In the genomic region with DNA sequence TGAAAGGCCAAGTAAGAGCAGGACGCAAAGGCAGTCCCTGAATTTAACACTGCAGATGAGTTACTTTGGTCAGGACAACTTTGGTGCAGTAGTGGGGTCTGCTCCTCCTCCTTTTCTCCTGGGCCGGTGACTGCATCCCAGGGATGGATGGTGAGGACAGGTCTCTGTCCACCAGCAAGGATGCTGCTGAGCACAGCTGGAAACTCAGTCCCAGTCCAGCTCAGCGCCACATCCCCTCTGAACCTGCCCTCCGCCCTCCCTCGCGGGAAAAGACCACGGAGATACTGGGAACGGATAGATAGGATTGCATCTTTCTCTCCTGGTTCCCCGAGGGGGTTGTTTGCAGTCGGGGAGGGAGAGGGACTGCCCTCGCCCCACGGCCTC, we compare ENCODE assay signal across 13 cellular contexts. TPM values are rescaled to one million over a fixed set of nuclear protein-coding genes. Genes with fewer than 3 reads are reported as not detected.
DNase-seq lines count a peak whose midpoint lies in the region; ATAC-seq, FAIRE-seq and TF ChIP-seq lines count a peak whose summit lies in the region.
"Had no signal": no experiment of that assay in that cellular context is flagged by ENCODE, and none has a peak within 500 bp of the region (broad histone marks: within the 10 kb centered on the region; RNA-seq: fewer than 3 reads in every experiment).

No MANE protein-coding gene starts in this region.

- TF ChIP-seq CTCF in HCT116 (IDR thresholded peaks at IDR 0.05 in 2 of 3, conservative IDR thresholded peaks at IDR 0.05 in 1 of 3; ENCODE audit: borderline replicate concordance in 1 of 3, insufficient read depth in 1 of 3, low read depth in 2 of 3, low read length in 2 of 3), result no peak
- TF ChIP-seq CTCF in MCF 10A (IDR thresholded peaks at IDR 0.05; ENCODE audit: unreplicated experiment), result no peak
- no peak for TF ChIP-seq CTCF in kidney (IDR thresholded peaks at IDR 0.05; ENCODE audit: borderline replicate concordance, extremely low read depth, insufficient read depth)
- TF ChIP-seq CTCF in spleen (IDR thresholded peaks at IDR 0.05 in 8 of 11, conservative IDR thresholded peaks at IDR 0.05 in 3 of 11), result no peak
- no peak for TF ChIP-seq CTCF in CD4-positive, alpha-beta T cell (IDR thresholded peaks at IDR 0.05)

- H3K9me2 ChIP-seq in HCT116 (ENCODE audit: insufficient read depth), result no peaks in the 10 kb centered on the region

- CTCF ChIA-PET in HCT116 (lab: Charles Lee) (no interaction called here), MCF 10A (lab: Yijun Ruan, JAX) (no interaction called here)
- CTCF ChIA-PET in CD4-positive, alpha-beta T cell (lab: Charles Lee), result no interaction called here

- intact Hi-C loops in HCT116 (cut with micrococcal nuclease) (no loop called here), MCF 10A (cut with micrococcal nuclease) (no loop called here), kidney (cut with DNase I) (no loop called here), spleen (cut with DNase I; ENCODE audit: low total_unique reads) (no loop called here)
- intact Hi-C loops in CD4-positive, alpha-beta T cell (cut with DNase I, micrococcal nuclease), result no loop called here

- H3K4me1 ChIP-seq in HCT116 (ENCODE audit: control insufficient read depth in 1 of 2, insufficient read depth in 2 of 2, low read length in 2 of 2), result peaks cover 17 to 20% of the 10 kb centered on the region in 2 experiments
- peaks cover 12 to 20% of the 10 kb centered on the region in 2 donors for H3K4me1 ChIP-seq in kidney (ENCODE audit: control insufficient read depth in 1 of 2, insufficient read depth in 1 of 2, low read depth in 1 of 2, low read length in 2 of 2)
- peaks cover 0 to 9% (median 3%) of the 10 kb centered on the region in 6 donors for H3K4me1 ChIP-seq in spleen
- H3K4me1 ChIP-seq: right lobe of liver had no signal

- H3K4me3 Mint-ChIP-seq in MCF 10A (ENCODE audit: unreplicated experiment), result peak overlapping the region; percentile 38
- H3K4me3 Mint-ChIP-seq in CD4-positive, alpha-beta T cell, result no peak overlapping the region
- H3K4me3 Mint-ChIP-seq: activated CD8-positive, alpha-beta T cell treated with anti-CD3 and anti-CD28 coated beads for 36 hours; activated naive CD4-positive, alpha-beta T cell treated with anti-CD3 and anti-CD28 coated beads, Interleukin-2, amount 50 U/mL, for 24 hours had no signal

- H3K36me3 ChIP-seq in HCT116 (ENCODE audit: control insufficient read depth in 1 of 2, insufficient read depth in 2 of 2, low read length in 2 of 2) (no peaks in the 10 kb centered on the region), kidney (ENCODE audit: control insufficient read depth in 1 of 2, insufficient read depth in 2 of 2, low read length in 2 of 2) (no peaks in the 10 kb centered on the region), spleen (no peaks in the 10 kb centered on the region)
- H3K36me3 ChIP-seq: right lobe of liver had no signal

- H3K27ac ChIP-seq in HCT116 (ENCODE audit: low read depth, low read length) (peak overlapping the region; percentile 52), kidney (ENCODE audit: low read depth in 2 of 2, low read length in 2 of 2) (peak overlapping the region in 1 of 2 donors; percentile 78), spleen (no peak overlapping the region)
- no peak overlapping the region for H3K27ac ChIP-seq in CD4-positive, alpha-beta T cell (ENCODE audit: low read depth, low read length)
- H3K27ac ChIP-seq: right lobe of liver had no signal

- BruUV-seq in HCT116 (replicated peaks; lab: Mats Ljungman, UMichigan), result no TSS peak
- BruUV-seq in MCF 10A (replicated peaks; lab: Mats Ljungman, UMichigan), result no TSS peak

- FAIRE-seq in kidney (lab: Jason Lieb, UNC), result no peak

- H3K4me3 ChIP-seq in HCT116 (replicated peaks in 1 of 2; ENCODE audit: low read depth in 1 of 2, low read length in 2 of 2) (peak overlapping the region; percentile 47 to 66), kidney (ENCODE audit: low read length in 2 of 2) (peak overlapping the region; percentile 11 to 57), spleen (no peak overlapping the region)
- H3K4me3 ChIP-seq: right lobe of liver had no signal

- H3K27ac Mint-ChIP-seq in MCF 10A (ENCODE audit: low read depth, unreplicated experiment), result no peak overlapping the region
- no peak overlapping the region for H3K27ac Mint-ChIP-seq in CD4-positive, alpha-beta T cell
- H3K27ac Mint-ChIP-seq: activated CD8-positive, alpha-beta T cell treated with anti-CD3 and anti-CD28 coated beads for 36 hours; activated naive CD4-positive, alpha-beta T cell treated with anti-CD3 and anti-CD28 coated beads, Interleukin-2, amount 50 U/mL, for 24 hours had no signal

- ATAC-seq in HCT116, result no peak; the same call in 1 of the 2 replicates
- ATAC-seq in stimulated activated naive CD8-positive, alpha-beta T cell treated with anti-CD3 and anti-CD28 coated beads, Interleukin-15, Interleukin-2, amounts not matched to agents 100 U/mL and 50 U/mL, for 24 hours, result no peak
- ATAC-seq in CD4-positive, alpha-beta T cell (ENCODE audit: poor library complexity), result no peak
- ATAC-seq: activated CD8-positive, alpha-beta T cell treated with anti-CD3 and anti-CD28 coated beads for 36 hours had no signal

- TF ChIP-seq POLR2A in HCT116 (IDR thresholded peaks at IDR 0.05; ENCODE audit: borderline replicate concordance, extremely low read depth, insufficient read depth, insufficient read length) (no peak), spleen (IDR thresholded peaks at IDR 0.05) (no peak)

- 45 to 59% (median 53%) methylated on average over 11 to 12 of the region's 12 CpGs for WGBS in spleen, 5 donors

- TF ChIP-seq RAD21 in HCT116 (IDR thresholded peaks at IDR 0.05; ENCODE audit: low read depth), result no peak

- no peaks in the 10 kb centered on the region for H3K9me3 Mint-ChIP-seq in MCF 10A (ENCODE audit: unreplicated experiment)
- no peaks in the 10 kb centered on the region for H3K9me3 Mint-ChIP-seq in CD4-positive, alpha-beta T cell
- H3K9me3 Mint-ChIP-seq: activated CD8-positive, alpha-beta T cell treated with anti-CD3 and anti-CD28 coated beads for 36 hours; activated naive CD4-positive, alpha-beta T cell treated with anti-CD3 and anti-CD28 coated beads, Interleukin-2, amount 50 U/mL, for 24 hours had no signal

- peak overlapping the region; percentile 67 for H3K9ac ChIP-seq in HCT116 (ENCODE audit: low read length)
- H3K9ac ChIP-seq in kidney (ENCODE audit: low read length in 2 of 2), result peak overlapping the region in 1 of 2 donors; percentile 37

- peak overlapping the region; percentile 68 for H2AFZ ChIP-seq in HCT116 (ENCODE audit: low read depth, low read length, poor library complexity, severe bottlenecking)

- H3K9me3 ChIP-seq in HCT116 (ENCODE audit: control insufficient read depth in 1 of 2, insufficient read depth in 1 of 2, low read depth in 1 of 2, low read length in 2 of 2), result no peaks in the 10 kb centered on the region
- no peaks in the 10 kb centered on the region for H3K9me3 ChIP-seq in kidney (ENCODE audit: control insufficient read depth in 1 of 2, low read length in 2 of 2)
- no peaks in the 10 kb centered on the region for H3K9me3 ChIP-seq in spleen
- no peaks in the 10 kb centered on the region for H3K9me3 ChIP-seq in CD4-positive, alpha-beta T cell (ENCODE audit: control insufficient read depth, low read length)
- H3K9me3 ChIP-seq: right lobe of liver had no signal

- RAD21 ChIA-PET in HCT116 (lab: Charles Lee; ENCODE audit: low non-redundant PET in 1 of 2, low total read pairs in 2 of 2, uncharacterized antibody in 2 of 2, unreplicated experiment in 2 of 2), result no interaction called here

- H3K79me2 ChIP-seq in HCT116 (ENCODE audit: insufficient read depth, low read length), result no peaks in the 10 kb centered on the region

- DNase-seq in HCT116 (ENCODE audit: low read depth, low spot score), result no peak
- DNase-seq in MCF 10A (ENCODE audit: unreplicated experiment), result no peak
- no peak for DNase-seq in kidney
- DNase-seq in spleen, result peak; percentile 45
- DNase-seq in amniotic stem cell (lab: John Stamatoyannopoulos, UW), result no peak
- no peak for DNase-seq in effector CD8-positive, alpha-beta T cell (lab: John Stamatoyannopoulos, UW)
- no peak for DNase-seq in stimulated activated naive CD8-positive, alpha-beta T cell treated with anti-CD3 and anti-CD28 coated beads, Interleukin-15, Interleukin-2, amounts not matched to agents 100 U/mL and 50 U/mL, for 24 hours
- DNase-seq in CD4-positive, alpha-beta T cell, result no peak
- DNase-seq: activated CD8-positive, alpha-beta T cell treated with anti-CD3 and anti-CD28 coated beads for 36 hours; NCI-H187; right lobe of liver had no signal

- H4K20me1 ChIP-seq in HCT116 (ENCODE audit: insufficient read depth), result no peaks in the 10 kb centered on the region

- no peaks in the 10 kb centered on the region for H3K27me3 Mint-ChIP-seq in MCF 10A (ENCODE audit: insufficient read depth, unreplicated experiment)
- peaks cover 42% of the 10 kb centered on the region for H3K27me3 Mint-ChIP-seq in CD4-positive, alpha-beta T cell

- no peaks in the 10 kb centered on the region for H3K36me3 Mint-ChIP-seq in MCF 10A (ENCODE audit: insufficient read depth, unreplicated experiment)
- H3K36me3 Mint-ChIP-seq in CD4-positive, alpha-beta T cell (ENCODE audit: low read depth), result no peaks in the 10 kb centered on the region
- H3K36me3 Mint-ChIP-seq: activated naive CD4-positive, alpha-beta T cell treated with anti-CD3 and anti-CD28 coated beads, Interleukin-2, amount 50 U/mL, for 24 hours had no signal

- H3K4me2 ChIP-seq in HCT116 (ENCODE audit: low read length), result peak overlapping the region; percentile 93

- peaks cover 26% of the 10 kb centered on the region for H3K4me1 Mint-ChIP-seq in MCF 10A (ENCODE audit: insufficient read depth, unreplicated experiment)
- H3K4me1 Mint-ChIP-seq in CD4-positive, alpha-beta T cell (ENCODE audit: low read depth), result no peaks in the 10 kb centered on the region
- H3K4me1 Mint-ChIP-seq: activated naive CD4-positive, alpha-beta T cell treated with anti-CD3 and anti-CD28 coated beads, Interleukin-2, amount 50 U/mL, for 24 hours had no signal

- H3K27me3 ChIP-seq in HCT116 (ENCODE audit: insufficient read depth, low read length), result no peaks in the 10 kb centered on the region
- H3K27me3 ChIP-seq in spleen (replicated peaks in 1 of 7), result peaks cover 0 to 78% (median 31%) of the 10 kb centered on the region in 7 donors
- H3K27me3 ChIP-seq in CD4-positive, alpha-beta T cell (ENCODE audit: control insufficient read depth, insufficient read depth, low read length), result peaks cover 24% of the 10 kb centered on the region

- POLR2A ChIA-PET in HCT116 (lab: Charles Lee), result no interaction called here
- POLR2A ChIA-PET in MCF 10A (lab: Yijun Ruan, JAX), result interaction anchor here (0.6 to 5.0 kb wide), 10 partner anchors 9 to 1269 kb away, joined by 3 to 50 read pairs (median 4); a partner anchor contains a TSS
- POLR2A ChIA-PET in CD4-positive, alpha-beta T cell (lab: Charles Lee), result no interaction called here

RNA-seq across cellular contexts. Expression of a gene that starts 13.8 kb away (rescaled TPM):
- total RNA-seq in HCT116 (2021; ENCODE audit: unreplicated experiment), result 8.0 TPM
- 2.9 and 3.8 TPM in 2 replicates for polyA plus RNA-seq in HCT116 (2012)
- total RNA-seq in MCF 10A (2022), result 0.42 and 0.93 TPM in 2 replicates
- 5.4 TPM for total RNA-seq in kidney
- polyA plus RNA-seq in kidney (ENCODE audit: insufficient read depth, low read depth, low replicate concordance), result 2.7 TPM
- under 1 TPM in 1 of 7 donors, not detected in 6; 0.34 TPM for total RNA-seq in spleen
- under 1 TPM; 0.03 to 0.11 (median 0.06) TPM for polyA plus RNA-seq in spleen
- not detected for total RNA-seq in CD4-positive, alpha-beta T cell
- total RNA-seq: activated CD8-positive, alpha-beta T cell treated with anti-CD3 and anti-CD28 coated beads for 36 hours; glomerular endothelial cell; right lobe of liver had no signal

RNA-seq across cellular contexts. Expression of a gene that starts 47.2 kb away (rescaled TPM):
- total RNA-seq in HCT116 (2021; ENCODE audit: unreplicated experiment), result 1,664 TPM
- 2,370 and 2,533 TPM in 2 replicates for polyA plus RNA-seq in HCT116 (2012)
- 612 and 828 TPM in 2 replicates for total RNA-seq in MCF 10A (2022)
- 1,124 TPM for total RNA-seq in kidney
- polyA plus RNA-seq in kidney (ENCODE audit: insufficient read depth, low read depth, low replicate concordance), result 799 TPM
- 100 to 1,000 TPM; 333 to 543 (median 379) TPM for total RNA-seq in spleen
- 100 to 1,000 TPM; 156 to 250 (median 187) TPM for polyA plus RNA-seq in spleen
- total RNA-seq in CD4-positive, alpha-beta T cell, result 100 to 1,000 TPM; 202 to 203 TPM

Comparison
In these comparisons a context has a peak if more than half of its experiments do, and no peak if none do; other contexts are left out.
1. H3K4me3 ChIP-seq: peak in HCT116 (2 of 2) and kidney (2 of 2); none in spleen (0 of 8).